ENCODE assay signal across 8 cellular contexts in the genomic region with DNA sequence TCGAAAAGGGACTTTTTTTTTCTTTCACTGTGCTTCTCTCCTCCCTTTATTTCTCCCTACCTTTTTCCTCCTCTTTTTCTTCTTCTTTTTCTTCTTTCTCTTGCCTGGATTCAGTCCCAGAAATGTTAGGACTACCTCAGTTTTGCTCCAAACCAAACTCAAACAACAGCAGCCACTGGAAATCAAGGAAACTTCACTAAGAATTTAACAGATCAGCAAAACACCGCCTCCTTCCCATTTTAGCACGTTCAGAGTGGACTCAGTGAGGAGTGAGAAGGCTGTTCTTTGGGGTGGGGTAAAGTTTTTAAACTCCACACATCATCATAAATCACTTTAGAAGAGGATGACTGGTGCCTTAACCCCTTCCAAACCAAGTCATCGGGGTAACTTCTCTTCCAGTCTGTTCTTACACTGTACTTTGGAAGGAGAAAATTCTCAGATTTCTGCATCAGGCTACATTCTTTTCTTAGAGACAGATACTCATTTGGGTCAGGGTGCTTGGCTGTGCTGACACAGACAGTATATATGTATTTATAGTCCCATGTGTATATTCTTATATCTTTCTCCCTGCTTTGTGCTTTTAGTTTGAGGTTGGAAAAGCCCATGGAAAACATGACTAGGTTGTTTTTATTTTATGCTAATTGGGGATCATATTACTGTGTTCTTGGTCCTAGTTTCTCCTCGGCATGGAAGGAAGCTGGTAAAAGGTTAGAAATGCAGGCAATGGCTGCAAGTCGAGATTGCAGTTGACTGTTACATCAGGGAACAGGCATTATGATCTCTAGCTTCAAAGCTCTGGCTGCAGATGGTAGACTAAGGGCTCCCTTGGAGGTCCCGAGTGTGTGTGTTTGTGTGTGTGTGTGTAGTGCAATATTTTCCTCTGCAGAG. TPM values are rescaled to one million over a fixed set of nuclear protein-coding genes. Genes with fewer than 3 reads are reported as not detected.
DNase-seq lines count a peak whose midpoint lies in the region; ATAC-seq and TF ChIP-seq lines count a peak whose summit lies in the region.

A gene with protein sequence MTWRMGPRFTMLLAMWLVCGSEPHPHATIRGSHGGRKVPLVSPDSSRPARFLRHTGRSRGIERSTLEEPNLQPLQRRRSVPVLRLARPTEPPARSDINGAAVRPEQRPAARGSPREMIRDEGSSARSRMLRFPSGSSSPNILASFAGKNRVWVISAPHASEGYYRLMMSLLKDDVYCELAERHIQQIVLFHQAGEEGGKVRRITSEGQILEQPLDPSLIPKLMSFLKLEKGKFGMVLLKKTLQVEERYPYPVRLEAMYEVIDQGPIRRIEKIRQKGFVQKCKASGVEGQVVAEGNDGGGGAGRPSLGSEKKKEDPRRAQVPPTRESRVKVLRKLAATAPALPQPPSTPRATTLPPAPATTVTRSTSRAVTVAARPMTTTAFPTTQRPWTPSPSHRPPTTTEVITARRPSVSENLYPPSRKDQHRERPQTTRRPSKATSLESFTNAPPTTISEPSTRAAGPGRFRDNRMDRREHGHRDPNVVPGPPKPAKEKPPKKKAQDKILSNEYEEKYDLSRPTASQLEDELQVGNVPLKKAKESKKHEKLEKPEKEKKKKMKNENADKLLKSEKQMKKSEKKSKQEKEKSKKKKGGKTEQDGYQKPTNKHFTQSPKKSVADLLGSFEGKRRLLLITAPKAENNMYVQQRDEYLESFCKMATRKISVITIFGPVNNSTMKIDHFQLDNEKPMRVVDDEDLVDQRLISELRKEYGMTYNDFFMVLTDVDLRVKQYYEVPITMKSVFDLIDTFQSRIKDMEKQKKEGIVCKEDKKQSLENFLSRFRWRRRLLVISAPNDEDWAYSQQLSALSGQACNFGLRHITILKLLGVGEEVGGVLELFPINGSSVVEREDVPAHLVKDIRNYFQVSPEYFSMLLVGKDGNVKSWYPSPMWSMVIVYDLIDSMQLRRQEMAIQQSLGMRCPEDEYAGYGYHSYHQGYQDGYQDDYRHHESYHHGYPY (minus strand): TSS at position 280 of the 888 bp plus-strand sequence. CDS start 1,238 bp downstream, outside the sequence.

- intact Hi-C loops in mammary epithelial cell (cut with micrococcal nuclease): loop anchor here (1.0 to 10.0 kb wide), 6 partner anchors 59 to 506 kb away; a partner anchor contains a TSS
- intact Hi-C loops in activated naive CD4-positive, alpha-beta T cell treated with anti-CD3 and anti-CD28 coated beads for 36 hours (cut with micrococcal nuclease): loop anchor here (5.0 kb wide), 2 partner anchors 349 to 396 kb away; a partner anchor contains a TSS

- peak within 1 kb of the TSS; percentile 37 for H3K27ac ChIP-seq in HUES64 (ENCODE audit: low read depth, low read length)
- H3K27ac ChIP-seq in mammary epithelial cell (ENCODE audit: insufficient read depth, low read depth, low read length): peak within 1 kb of the TSS; percentile 87
- H3K27ac ChIP-seq in tibial nerve: peak within 1 kb of the TSS; percentile 41 to 89 (median 69)

- H3K4me1 ChIP-seq in HUES64 (ENCODE audit: insufficient read depth, low read length) (peaks cover 44% of the 10 kb centered on the region), mammary epithelial cell (ENCODE audit: insufficient read depth, low read length) (peaks cover 32% of the 10 kb centered on the region), tibial nerve (peaks cover 0 to 51% (median 10%) of the 10 kb centered on the region in 4 donors)

- no peak for ATAC-seq in GM18519 (IDR thresholded peaks at IDR 0.05; ENCODE audit: low FRiP score, unreplicated experiment)

- peak within 1 kb of the TSS; percentile 68 for H2AFZ ChIP-seq in mammary epithelial cell (ENCODE audit: low read depth, low read length)

- no peaks in the 10 kb centered on the region for H3K36me3 Mint-ChIP-seq in activated naive CD4-positive, alpha-beta T cell treated with anti-CD3 and anti-CD28 coated beads for 36 hours (ENCODE audit: low read depth)

- 67% methylated on average over 4 of the region's 7 CpGs for WGBS in HUES64
- 6% methylated on average over 7 of the region's 7 CpGs for WGBS in mammary epithelial cell (ENCODE audit: low coverage, missing lambda C conversion rate)
- WGBS in tibial nerve, 2 donors: 3 to 4% methylated on average over 7 of the region's 7 CpGs

- no peaks in the 10 kb centered on the region for H4K20me1 ChIP-seq in mammary epithelial cell (ENCODE audit: insufficient read depth, low read length)

- H3K36me3 ChIP-seq in HUES64 (ENCODE audit: insufficient read depth, low read length): no peaks in the 10 kb centered on the region
- H3K36me3 ChIP-seq in mammary epithelial cell (ENCODE audit: insufficient read depth, low read length): no peaks in the 10 kb centered on the region
- H3K36me3 ChIP-seq in tibial nerve: no peaks in the 10 kb centered on the region

- in situ Hi-C loops in mammary epithelial cell (cut with MboI; ENCODE audit: low sequenced_read_pairs in 2 of 2): loop anchor here (5.0 to 25.0 kb wide), 6 partner anchors 54 to 646 kb away; no protein-coding TSS in a partner anchor
- in situ Hi-C loops in GM13976 (cut with MboI; ENCODE audit: low sequenced_read_pairs, unreplicated experiment): loop anchor here (5.0 to 25.0 kb wide), 3 partner anchors 94 to 646 kb away; a partner anchor contains a TSS

- TF ChIP-seq EP300 in tibial nerve (IDR thresholded peaks at IDR 0.05): peak in 1 of 2 donors; percentile 92

- dilution Hi-C loops in mammary epithelial cell (cut with HindIII; ENCODE audit: low sequenced_read_pairs): no loop called here

- no peaks in the 10 kb centered on the region for H3K9me3 Mint-ChIP-seq in activated naive CD4-positive, alpha-beta T cell treated with anti-CD3 and anti-CD28 coated beads for 36 hours

- H3K4me2 ChIP-seq in mammary epithelial cell (ENCODE audit: insufficient read depth, low read depth, low read length): peak within 1 kb of the TSS; percentile 92

- no peaks in the 10 kb centered on the region for H3K27me3 ChIP-seq in HUES64 (ENCODE audit: insufficient read depth, low read length)
- no peaks in the 10 kb centered on the region for H3K27me3 ChIP-seq in mammary epithelial cell (ENCODE audit: insufficient read depth, low read length)
- no peaks in the 10 kb centered on the region for H3K27me3 ChIP-seq in tibial nerve

- H3K4me3 Mint-ChIP-seq in activated naive CD4-positive, alpha-beta T cell treated with anti-CD3 and anti-CD28 coated beads for 36 hours: no peak within 1 kb of the TSS

- H3K27ac Mint-ChIP-seq in activated naive CD4-positive, alpha-beta T cell treated with anti-CD3 and anti-CD28 coated beads for 36 hours: no peak within 1 kb of the TSS

- H3K9me3 ChIP-seq in HUES64 (ENCODE audit: insufficient read depth, low read depth, low read length) (no peaks in the 10 kb centered on the region), mammary epithelial cell (replicated peaks; ENCODE audit: insufficient read depth, low read length) (no peaks in the 10 kb centered on the region), tibial nerve (no peaks in the 10 kb centered on the region)

- H3K27me3 Mint-ChIP-seq in activated naive CD4-positive, alpha-beta T cell treated with anti-CD3 and anti-CD28 coated beads for 36 hours (ENCODE audit: low read depth): peaks cover 10% of the 10 kb centered on the region

- peak within 1 kb of the TSS; percentile 36 for H3K4me3 ChIP-seq in HUES64 (ENCODE audit: low read length)
- H3K4me3 ChIP-seq in mammary epithelial cell (replicated peaks in 1 of 3; ENCODE audit: insufficient read depth in 1 of 3, low read depth in 2 of 3, low read length in 3 of 3): peak within 1 kb of the TSS; percentile 25 to 48 (median 47)
- peak within 1 kb of the TSS; percentile 21 to 53 (median 24) for H3K4me3 ChIP-seq in tibial nerve

- no peaks in the 10 kb centered on the region for H3K79me2 ChIP-seq in mammary epithelial cell (ENCODE audit: insufficient read depth, low read length)

- peaks cover 14% of the 10 kb centered on the region for H3K4me1 Mint-ChIP-seq in activated naive CD4-positive, alpha-beta T cell treated with anti-CD3 and anti-CD28 coated beads for 36 hours (ENCODE audit: low read depth)

- DNase-seq in mammary epithelial cell: peak; percentile 97
- peak; percentile 96 for DNase-seq in left kidney (ENCODE audit: low read depth, low spot score)
- DNase-seq in tibial nerve (ENCODE audit: low spot score in 2 of 2): no peak
- no peak for DNase-seq in GM13976 (ENCODE audit: low spot score)
- no peak for DNase-seq in activated CD8-positive, alpha-beta memory T cell treated with anti-CD3 and anti-CD28 coated beads, Interleukin-2, amount 50 U/mL, for 4 hours
- no peak for DNase-seq in activated naive CD4-positive, alpha-beta T cell treated with anti-CD3 and anti-CD28 coated beads for 36 hours

- BruUV-seq in mammary epithelial cell (replicated peaks; lab: Mats Ljungman, UMichigan): TSS peak; percentile 92

- H3K9ac ChIP-seq in HUES64 (ENCODE audit: low read depth, low read length) (peak within 1 kb of the TSS; percentile 62; the same call in 1 of the 2 replicates), mammary epithelial cell (ENCODE audit: insufficient read depth, low read length) (peak within 1 kb of the TSS; percentile 82)

- peak; percentile 57 to 65 for TF ChIP-seq POLR2A in tibial nerve (IDR thresholded peaks at IDR 0.05)

- TF ChIP-seq CTCF in mammary epithelial cell (conservative IDR thresholded peaks at IDR 0.05 in 1 of 2, IDR thresholded peaks at IDR 0.05 in 1 of 2; ENCODE audit: extremely low read depth in 1 of 2, insufficient read depth in 1 of 2, low read depth in 1 of 2, low read length in 2 of 2) (no peak), tibial nerve (IDR thresholded peaks at IDR 0.05) (no peak), GM13976 (IDR thresholded peaks at IDR 0.05; ENCODE audit: borderline replicate concordance, control extremely low read depth, extremely low read depth, insufficient read depth, missing control alignments) (no peak)

- CTCF ChIA-PET in mammary epithelial cell (lab: Charles Lee; ENCODE audit: low non-redundant PET): interaction anchor here (0.6 kb wide), 1 partner anchor 173 kb away, joined by 7 read pairs; no protein-coding TSS in a partner anchor
- CTCF ChIA-PET in activated naive CD4-positive, alpha-beta T cell treated with anti-CD3 and anti-CD28 coated beads for 36 hours (lab: Charles Lee): interaction anchor here (0.9 to 6.4 kb wide), 9 partner anchors 10 to 394 kb away, joined by 3 to 54 read pairs (median 17); a partner anchor contains a TSS

RNA-seq across cellular contexts. Expression of the gene that starts here (rescaled TPM):
- 16.4 TPM for polyA plus RNA-seq in HUES64 (2013, experiment 1 of 2)
- polyA plus RNA-seq in HUES64 (2013, experiment 2 of 2): 32.6 TPM
- total RNA-seq in mammary epithelial cell (10 to 100 TPM; 25.9 to 56.8 TPM), tibial nerve (100 to 1,000 TPM in 1 of 4 donors, 10 to 100 TPM in 3; 19.4 to 129 (median 31.1) TPM)
- 2.0 TPM for polyA plus RNA-seq in mammary epithelial cell
- 12.3 TPM for polyA minus RNA-seq in mammary epithelial cell
- not detected for total RNA-seq in activated naive CD4-positive, alpha-beta T cell treated with anti-CD3 and anti-CD28 coated beads for 36 hours

Comparison
In these comparisons a context has a peak if more than half of its experiments do, and no peak if none do; other contexts are left out.
1. RNA of the gene that starts here (total RNA-seq): 25.9 to 56.8 TPM in mammary epithelial cell and 19.4 to 129 TPM in tibial nerve; not detected in activated naive CD4-positive, alpha-beta T cell treated with anti-CD3 and anti-CD28 coated beads for 36 hours; every median in the first group is over 10 times any median in the second.
2. H3K27ac ChIP-seq: peak in every context shown above with its lines; median percentile 87 in mammary epithelial cell; 69 in tibial nerve; 37 in HUES64.
3. DNase-seq: peak in mammary epithelial cell (single experiment) and left kidney (single experiment); none in tibial nerve (0 of 2), GM13976 (single experiment), activated CD8-positive, alpha-beta memory T cell treated with anti-CD3 and anti-CD28 coated beads, Interleukin-2, amount 50 U/mL, for 4 hours (single experiment) and activated naive CD4-positive, alpha-beta T cell treated with anti-CD3 and anti-CD28 coated beads for 36 hours (single experiment).
4. Peak in every context shown above with its lines, with median percentiles within 50 percentile points of each other: H3K4me3 ChIP-seq.